ENCODE assay signal across 11 cellular contexts in the genomic region with DNA sequence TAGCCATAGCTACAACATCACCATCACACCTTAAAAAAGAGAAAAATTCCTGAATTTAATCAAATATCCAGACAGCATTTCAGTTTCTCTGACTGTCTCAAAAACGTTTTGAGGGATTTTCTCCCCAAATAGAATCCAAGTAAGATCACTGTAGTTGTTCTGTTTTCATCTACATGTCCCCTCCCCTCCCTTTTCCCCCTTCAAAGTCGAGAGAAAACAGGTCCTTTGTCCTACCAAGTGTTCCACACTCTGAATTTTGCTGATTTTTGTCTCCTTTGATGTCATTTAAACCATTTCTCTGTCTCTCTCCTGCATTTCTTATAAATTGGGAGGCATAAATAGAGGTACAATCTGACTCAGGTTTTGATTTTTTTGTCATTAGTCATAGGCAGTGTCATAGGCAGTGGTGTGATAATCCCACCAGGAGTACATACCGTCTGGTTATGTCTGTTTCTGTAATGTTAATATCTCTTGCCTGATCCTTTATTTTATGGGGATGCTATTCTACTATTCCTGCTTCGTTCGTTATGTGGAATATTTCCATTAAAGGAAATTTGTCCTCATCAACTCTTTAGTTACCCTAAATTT.
DNase-seq lines count a peak whose midpoint lies in the region; ATAC-seq, FAIRE-seq and TF ChIP-seq lines count a peak whose summit lies in the region.
"Had no signal": no experiment of that assay in that cellular context is flagged by ENCODE, and none has a peak within 500 bp of the region (broad histone marks: within the 10 kb centered on the region; RNA-seq: fewer than 3 reads in every experiment).

No MANE protein-coding gene starts in this region.

- no peak for DNase-seq in GM19239 (ENCODE audit: insufficient read length, low spot score)
- peak; percentile 77 for DNase-seq in PC-3
- peak; percentile 68 for DNase-seq in choroid plexus epithelial cell (ENCODE audit: low read depth)
- DNase-seq in pons (ENCODE audit: low spot score) = peak; percentile 93
- no peak for DNase-seq in posterior vena cava (ENCODE audit: low spot score)
- DNase-seq in mucosa of gallbladder (ENCODE audit: low spot score) = no peak
- DNase-seq in DMS114 treated with DMSO at 0.1 percent for 48 hours (lab: John Stamatoyannopoulos, UW; ENCODE audit: unreplicated experiment) = no peak
- DNase-seq: activated CD4-positive, alpha-beta T cell treated with anti-CD3 and anti-CD28 coated beads, Interleukin-2, amount 10 ng/mL, durations not matched to agents 7 days and 5 days; NCI-H1930; stimulated activated CD4-positive, alpha-beta T cell treated with anti-CD3 and anti-CD28 coated beads, Interleukin-4, amount 100 ng/mL, for 4 hours had no signal

- BruUV-seq in PC-3 (replicated peaks; lab: Mats Ljungman, UMichigan) = no TSS peak

- peak; percentile 4 for FAIRE-seq in GM19239 (lab: Jason Lieb, UNC)

- no peaks in the 10 kb centered on the region for H3K9me2 ChIP-seq in PC-3 (replicated peaks; ENCODE audit: low read length)

- no peaks in the 10 kb centered on the region for H3K79me2 ChIP-seq in PC-3 (ENCODE audit: low read length)

- H2AFZ ChIP-seq in PC-3 (ENCODE audit: low read length) = peak overlapping the region; percentile 32; the same call in 1 of the 2 replicates

- H3F3A ChIP-seq in PC-3 (ENCODE audit: low read length, unreplicated experiment) = no peaks in the 10 kb centered on the region

- no peak overlapping the region for H3K9ac ChIP-seq in PC-3 (ENCODE audit: low read length)

- no peak for TF ChIP-seq CTCF in PC-3 (conservative IDR thresholded peaks at IDR 0.05; ENCODE audit: low read depth, low read length)
- no peak for TF ChIP-seq CTCF in choroid plexus epithelial cell (conservative IDR thresholded peaks at IDR 0.05; ENCODE audit: low read depth, low read length)

- H4K20me1 ChIP-seq in PC-3 (ENCODE audit: low read length) = no peaks in the 10 kb centered on the region

- POLR2A ChIA-PET in PC-3 (lab: Charles Lee; ENCODE audit: unreplicated experiment) = no interaction called here

- no peaks in the 10 kb centered on the region for H3K36me3 ChIP-seq in PC-3 (ENCODE audit: low read depth, low read length)
- H3K36me3 ChIP-seq: prostate gland had no signal

- H3K4me1 ChIP-seq in PC-3 (ENCODE audit: insufficient read depth, low read length) = peaks cover 21% of the 10 kb centered on the region
- H3K4me1 ChIP-seq: prostate gland had no signal

- H3K27ac ChIP-seq in PC-3 (ENCODE audit: low read length) = peak overlapping the region; percentile 9; the same call in 1 of the 2 replicates
- H3K27ac ChIP-seq: prostate gland had no signal

- intact Hi-C loops in PC-3 (cut with micrococcal nuclease) = no loop called here
- intact Hi-C loops in posterior vena cava (cut with DNase I) = loop anchor here in 1 of 2 donors (10.0 kb wide), 1 partner anchor 244 kb away; no protein-coding TSS in a partner anchor

- ATAC-seq in PC-3 = peak; percentile 92

- H3K27me3 ChIP-seq in PC-3 (ENCODE audit: low read length) = no peaks in the 10 kb centered on the region

- peak overlapping the region; percentile 58 for H3K4me2 ChIP-seq in PC-3 (ENCODE audit: low read length)

- H3K4me3 ChIP-seq in PC-3 (ENCODE audit: low read length) (no peak overlapping the region), choroid plexus epithelial cell (ENCODE audit: low read depth, low read length) (no peak overlapping the region)
- H3K4me3 ChIP-seq: prostate gland had no signal

- CTCF ChIA-PET in PC-3 (lab: Charles Lee) = no interaction called here

- H3K9me3 ChIP-seq in PC-3 (ENCODE audit: low read length) = no peaks in the 10 kb centered on the region
- H3K9me3 ChIP-seq: prostate gland had no signal

Comparison
In these comparisons a context has a peak if more than half of its experiments do, and no peak if none do; other contexts are left out.
1. DNase-seq: peak in PC-3 (single experiment), choroid plexus epithelial cell (single experiment) and pons (single experiment); none in GM19239 (single experiment), posterior vena cava (single experiment), mucosa of gallbladder (single experiment) and DMS114 treated with DMSO at 0.1 percent for 48 hours (single experiment).